12 cellular contexts compared by ENCODE assay signal in genomic region chr16:89344846-89345577, GRCh38.
DNase-seq lines count a peak whose midpoint lies in the region; ATAC-seq, FAIRE-seq and TF ChIP-seq lines count a peak whose summit lies in the region.
"Had no signal": no experiment of that assay in that cellular context is flagged by ENCODE, and none has a peak within 500 bp of the region (broad histone marks: within the 10 kb centered on the region; RNA-seq: fewer than 3 reads in every experiment).

No MANE protein-coding gene starts in this region.

- H4K20me1 ChIP-seq in astrocyte (ENCODE audit: insufficient read depth, low read length): peaks cover 99% of the 10 kb centered on the region

- H3K27ac Mint-ChIP-seq in astrocyte (ENCODE audit: unreplicated experiment): peak overlapping the region; percentile 67
- peak overlapping the region; percentile 34 for H3K27ac Mint-ChIP-seq in stimulated activated effector memory CD8-positive, alpha-beta T cell treated with anti-CD3 and anti-CD28 coated beads, Interleukin-12 subunit alpha, Interleukin-12 subunit beta, amount 100 ng/mL, for 72 hours

- intact Hi-C loops in kidney (cut with DNase I): no loop called here

- H3K36me3 ChIP-seq in astrocyte (ENCODE audit: insufficient read depth, low read length) (no peaks in the 10 kb centered on the region), kidney (ENCODE audit: control insufficient read depth in 1 of 2, insufficient read depth in 2 of 2, low read length in 2 of 2) (no peaks in the 10 kb centered on the region)
- H3K36me3 ChIP-seq: breast epithelium, suprapubic skin had no signal

- H3K36me3 Mint-ChIP-seq in astrocyte (ENCODE audit: low read depth, unreplicated experiment): peaks cover 7% of the 10 kb centered on the region
- peaks cover 62% of the 10 kb centered on the region for H3K36me3 Mint-ChIP-seq in stimulated activated effector memory CD8-positive, alpha-beta T cell treated with anti-CD3 and anti-CD28 coated beads, Interleukin-12 subunit alpha, Interleukin-12 subunit beta, amount 100 ng/mL, for 72 hours

- FAIRE-seq in astrocyte (lab: Jason Lieb, UNC): no peak
- no peak for FAIRE-seq in kidney (lab: Jason Lieb, UNC)

- peak overlapping the region; percentile 55 for H3K9ac ChIP-seq in astrocyte (ENCODE audit: low read length)
- no peak overlapping the region for H3K9ac ChIP-seq in kidney (ENCODE audit: low read length in 2 of 2)

- peak overlapping the region; percentile 3 for H3K27ac ChIP-seq in astrocyte (ENCODE audit: low read depth, low read length)
- peak overlapping the region in 1 of 2 donors; percentile 1 for H3K27ac ChIP-seq in kidney (ENCODE audit: low read depth in 2 of 2, low read length in 2 of 2)
- H3K27ac ChIP-seq: breast epithelium, suprapubic skin had no signal

- no peak overlapping the region for H3K4me3 Mint-ChIP-seq in astrocyte (ENCODE audit: unreplicated experiment)
- no peak overlapping the region for H3K4me3 Mint-ChIP-seq in stimulated activated effector memory CD8-positive, alpha-beta T cell treated with anti-CD3 and anti-CD28 coated beads, Interleukin-12 subunit alpha, Interleukin-12 subunit beta, amount 100 ng/mL, for 72 hours

- no peak for ATAC-seq in stimulated activated effector memory CD8-positive, alpha-beta T cell treated with anti-CD3 and anti-CD28 coated beads, Interleukin-12 subunit alpha, Interleukin-12 subunit beta, amount 100 ng/mL, for 72 hours
- no peak for ATAC-seq in HG03159 (IDR thresholded peaks at IDR 0.05; ENCODE audit: unreplicated experiment)
- no peak for ATAC-seq in GM21619 (IDR thresholded peaks at IDR 0.05; ENCODE audit: unreplicated experiment)

- H3K4me2 ChIP-seq in astrocyte (ENCODE audit: low read length): peak overlapping the region; percentile 64

- TF ChIP-seq CTCF in astrocyte (IDR thresholded peaks at IDR 0.05; ENCODE audit: insufficient read depth, low read depth, low read length) (no peak), kidney (IDR thresholded peaks at IDR 0.05; ENCODE audit: borderline replicate concordance, extremely low read depth, insufficient read depth) (no peak)

- no peaks in the 10 kb centered on the region for H3K9me3 ChIP-seq in astrocyte (ENCODE audit: insufficient read depth, low read depth, low read length)
- no peaks in the 10 kb centered on the region for H3K9me3 ChIP-seq in kidney (ENCODE audit: control insufficient read depth in 1 of 2, low read length in 2 of 2)
- H3K9me3 ChIP-seq: breast epithelium, suprapubic skin had no signal

- H3K4me3 ChIP-seq in astrocyte (ENCODE audit: insufficient read depth, low read depth, low read length): no peak overlapping the region
- no peak overlapping the region for H3K4me3 ChIP-seq in kidney (ENCODE audit: low read length in 2 of 2)
- H3K4me3 ChIP-seq: suprapubic skin had no signal

- H3K4me1 Mint-ChIP-seq in astrocyte (ENCODE audit: low read depth, unreplicated experiment): peaks cover 55% of the 10 kb centered on the region
- peaks cover 83% of the 10 kb centered on the region for H3K4me1 Mint-ChIP-seq in stimulated activated effector memory CD8-positive, alpha-beta T cell treated with anti-CD3 and anti-CD28 coated beads, Interleukin-12 subunit alpha, Interleukin-12 subunit beta, amount 100 ng/mL, for 72 hours

- no peaks in the 10 kb centered on the region for H3K9me3 Mint-ChIP-seq in astrocyte (ENCODE audit: unreplicated experiment)
- no peaks in the 10 kb centered on the region for H3K9me3 Mint-ChIP-seq in stimulated activated effector memory CD8-positive, alpha-beta T cell treated with anti-CD3 and anti-CD28 coated beads, Interleukin-12 subunit alpha, Interleukin-12 subunit beta, amount 100 ng/mL, for 72 hours

- no peak overlapping the region for H2AFZ ChIP-seq in astrocyte (ENCODE audit: low read depth, low read length)

- H3K27me3 ChIP-seq in astrocyte (ENCODE audit: insufficient read depth, low read length): no peaks in the 10 kb centered on the region
- H3K27me3 ChIP-seq: breast epithelium, suprapubic skin had no signal

- DNase-seq in NCI-H146 (lab: John Stamatoyannopoulos, UW): peak; percentile 38
- DNase-seq in NCI-H146 treated with DMSO at 0.1 percent for 48 hours (lab: John Stamatoyannopoulos, UW; ENCODE audit: unreplicated experiment): no peak
- DNase-seq in astrocyte (ENCODE audit: low read depth): no peak
- DNase-seq in kidney: peak; percentile 50
- DNase-seq in stimulated activated effector memory CD8-positive, alpha-beta T cell treated with anti-CD3 and anti-CD28 coated beads, Interleukin-12 subunit alpha, Interleukin-12 subunit beta, amount 100 ng/mL, for 72 hours (ENCODE audit: low spot score in 2 of 2): no peak
- DNase-seq in GM03348 (ENCODE audit: low spot score): no peak
- DNase-seq: foreskin melanocyte; stimulated activated CD4-positive, alpha-beta T cell treated with anti-CD3 and anti-CD28 coated beads, Interleukin-2, amount 100 ng/mL, for 24 hours had no signal

- peaks cover 100% of the 10 kb centered on the region for H3K79me2 ChIP-seq in astrocyte (ENCODE audit: insufficient read depth, low read length)

- H3K27me3 Mint-ChIP-seq in astrocyte (ENCODE audit: low read depth, unreplicated experiment): no peaks in the 10 kb centered on the region

- H3K4me1 ChIP-seq in astrocyte (ENCODE audit: insufficient read depth, low read length) (peaks cover 24% of the 10 kb centered on the region), kidney (ENCODE audit: control insufficient read depth in 1 of 2, insufficient read depth in 1 of 2, low read depth in 1 of 2, low read length in 2 of 2) (peaks cover 18 to 20% of the 10 kb centered on the region in 2 donors)

Comparison
In these comparisons a context has a peak if more than half of its experiments do, and no peak if none do; other contexts are left out.
1. DNase-seq: peak in NCI-H146 (single experiment) and kidney (single experiment); none in NCI-H146 treated with DMSO at 0.1 percent for 48 hours (single experiment), astrocyte (single experiment), stimulated activated effector memory CD8-positive, alpha-beta T cell treated with anti-CD3 and anti-CD28 coated beads, Interleukin-12 subunit alpha, Interleukin-12 subunit beta, amount 100 ng/mL, for 72 hours (0 of 2) and GM03348 (single experiment).